In genomic region chr2:150698016-150698661, GRCh38 we compare ENCODE assay signal across 17 cellular contexts.
DNase-seq lines count a peak whose midpoint lies in the region; ATAC-seq and TF ChIP-seq lines count a peak whose summit lies in the region.
"Had no signal": no experiment of that assay in that cellular context is flagged by ENCODE, and none has a peak within 500 bp of the region (broad histone marks: within the 10 kb centered on the region; RNA-seq: fewer than 3 reads in every experiment).

No MANE protein-coding gene starts in this region.

- DNase-seq in ELR (ENCODE audit: low read depth) (peak; percentile 27), amniotic stem cell (lab: John Stamatoyannopoulos, UW) (peak; percentile 50), heart left ventricle (no peak), mucosa of descending colon (no peak), SK-N-DZ (ENCODE audit: low spot score) (no peak)
- DNase-seq in activated CD8-positive, alpha-beta T cell treated with anti-CD3 and anti-CD28 coated beads for 36 hours: no peak
- DNase-seq: activated CD4-positive, alpha-beta T cell treated with anti-CD3 and anti-CD28 coated beads, Interleukin-2, amount 10 ng/mL, durations not matched to agents 24 days and 14 days; brain microvascular endothelial cell; CD4-positive, alpha-beta memory T cell; midbrain; NCI-H1048; stimulated activated naive CD8-positive, alpha-beta T cell treated with anti-CD3 and anti-CD28 coated beads, Interleukin-15, Interleukin-2, amounts not matched to agents 100 U/mL and 50 U/mL, for 24 hours had no signal

- ATAC-seq in heart left ventricle (peak in 2 of 4 donors; percentile 49 to 71), GM21529 (IDR thresholded peaks at IDR 0.05; ENCODE audit: unreplicated experiment) (no peak), mucosa of descending colon (no peak)
- ATAC-seq in activated CD8-positive, alpha-beta T cell treated with anti-CD3 and anti-CD28 coated beads for 36 hours: no peak
- ATAC-seq: stimulated activated naive CD8-positive, alpha-beta T cell treated with anti-CD3 and anti-CD28 coated beads, Interleukin-15, Interleukin-2, amounts not matched to agents 100 U/mL and 50 U/mL, for 24 hours had no signal

- no peak overlapping the region for H3K27ac Mint-ChIP-seq in activated CD8-positive, alpha-beta T cell treated with anti-CD3 and anti-CD28 coated beads for 36 hours
- H3K27ac Mint-ChIP-seq: activated CD4-positive, alpha-beta T cell treated with anti-CD3 and anti-CD28 coated beads, Interleukin-2, amount 10 ng/mL, durations not matched to agents 24 days and 14 days; activated T-helper 2 cell treated with anti-CD3 and anti-CD28 coated beads, Interferon-gamma antibody, Interleukin-2, Interleukin-4, amounts not matched to agents 10 μg/mL and 5 μg/mL and 100 μg/mL, durations not matched to agents 14 hours and 24 hours and 36 hours; CD4-positive, alpha-beta memory T cell; progenitor cell of endocrine pancreas; T-helper 2 cell treated with Interferon-gamma antibody and Interleukin-4, amounts not matched to agents 5 μg/mL and 100 μg/mL, for 36 hours had no signal

- H3K36me3 Mint-ChIP-seq in activated CD8-positive, alpha-beta T cell treated with anti-CD3 and anti-CD28 coated beads for 36 hours (ENCODE audit: low read depth): no peaks in the 10 kb centered on the region
- H3K36me3 Mint-ChIP-seq: CD4-positive, alpha-beta memory T cell had no signal

- no peaks in the 10 kb centered on the region for H3K36me3 ChIP-seq in heart left ventricle
- no peaks in the 10 kb centered on the region for H3K36me3 ChIP-seq in skeletal muscle tissue (ENCODE audit: control insufficient read depth in 3 of 3, insufficient read depth in 3 of 3, low read length in 3 of 3)
- no peaks in the 10 kb centered on the region for H3K36me3 ChIP-seq in mucosa of descending colon (ENCODE audit: low read depth)
- H3K36me3 ChIP-seq: brain microvascular endothelial cell had no signal

- peaks cover 0 to 5% (median 0%) of the 10 kb centered on the region in 12 donors for H3K4me1 ChIP-seq in heart left ventricle
- H3K4me1 ChIP-seq in skeletal muscle tissue (ENCODE audit: control insufficient read depth in 3 of 3, insufficient read depth in 3 of 3, low read length in 3 of 3): no peaks in the 10 kb centered on the region
- no peaks in the 10 kb centered on the region for H3K4me1 ChIP-seq in mucosa of descending colon (ENCODE audit: low read depth)

- H3K27me3 ChIP-seq in heart left ventricle (no peaks in the 10 kb centered on the region), skeletal muscle tissue (ENCODE audit: control insufficient read depth in 3 of 3, insufficient read depth in 3 of 3, low read length in 3 of 3) (no peaks in the 10 kb centered on the region)
- H3K27me3 ChIP-seq: brain microvascular endothelial cell had no signal

- H3K4me3 Mint-ChIP-seq in activated CD8-positive, alpha-beta T cell treated with anti-CD3 and anti-CD28 coated beads for 36 hours: no peak overlapping the region
- H3K4me3 Mint-ChIP-seq: activated CD4-positive, alpha-beta T cell treated with anti-CD3 and anti-CD28 coated beads, Interleukin-2, amount 10 ng/mL, durations not matched to agents 24 days and 14 days; CD4-positive, alpha-beta memory T cell; T-helper 2 cell treated with Interferon-gamma antibody and Interleukin-4, amounts not matched to agents 5 μg/mL and 100 μg/mL, for 36 hours had no signal

- no peaks in the 10 kb centered on the region for H3K9me3 Mint-ChIP-seq in activated CD8-positive, alpha-beta T cell treated with anti-CD3 and anti-CD28 coated beads for 36 hours
- H3K9me3 Mint-ChIP-seq: activated CD4-positive, alpha-beta T cell treated with anti-CD3 and anti-CD28 coated beads, Interleukin-2, amount 10 ng/mL, durations not matched to agents 24 days and 14 days; activated T-helper 2 cell treated with anti-CD3 and anti-CD28 coated beads, Interferon-gamma antibody, Interleukin-2, Interleukin-4, amounts not matched to agents 10 μg/mL and 5 μg/mL and 100 μg/mL, durations not matched to agents 14 hours and 24 hours and 36 hours; T-helper 2 cell treated with Interferon-gamma antibody and Interleukin-4, amounts not matched to agents 5 μg/mL and 100 μg/mL, for 36 hours had no signal

- no peak overlapping the region for H3K4me3 ChIP-seq in heart left ventricle
- no peak overlapping the region for H3K4me3 ChIP-seq in skeletal muscle tissue (ENCODE audit: low read length in 3 of 3)
- no peak overlapping the region for H3K4me3 ChIP-seq in mucosa of descending colon

- H3K27ac ChIP-seq in heart left ventricle (peak overlapping the region in 8 of 12 donors; percentile 2 to 54 (median 28)), skeletal muscle tissue (ENCODE audit: low read depth, low read length) (peak overlapping the region; percentile 36)
- H3K27ac ChIP-seq: brain microvascular endothelial cell had no signal

- intact Hi-C loops in heart left ventricle (cut with DNase I) (loop anchor here in 1 of 10 donors (5.0 kb wide), 1 partner anchor 89 kb away; no protein-coding TSS in a partner anchor), mucosa of descending colon (cut with DNase I, micrococcal nuclease) (no loop called here)
- intact Hi-C loops in activated CD8-positive, alpha-beta T cell treated with anti-CD3 and anti-CD28 coated beads for 36 hours (cut with micrococcal nuclease): no loop called here

- POLR2A ChIA-PET in activated CD8-positive, alpha-beta T cell treated with anti-CD3 and anti-CD28 coated beads for 36 hours (lab: Charles Lee): no interaction called here

- no peaks in the 10 kb centered on the region for H3K27me3 Mint-ChIP-seq in activated CD8-positive, alpha-beta T cell treated with anti-CD3 and anti-CD28 coated beads for 36 hours
- H3K27me3 Mint-ChIP-seq: activated CD4-positive, alpha-beta T cell treated with anti-CD3 and anti-CD28 coated beads, Interleukin-2, amount 10 ng/mL, durations not matched to agents 24 days and 14 days; CD4-positive, alpha-beta memory T cell had no signal

- H3K9ac ChIP-seq in skeletal muscle tissue (ENCODE audit: low read depth in 1 of 3, low read length in 3 of 3): no peak overlapping the region

- H3K4me1 Mint-ChIP-seq in activated CD8-positive, alpha-beta T cell treated with anti-CD3 and anti-CD28 coated beads for 36 hours (ENCODE audit: low read depth): no peaks in the 10 kb centered on the region
- H3K4me1 Mint-ChIP-seq: activated CD4-positive, alpha-beta T cell treated with anti-CD3 and anti-CD28 coated beads, Interleukin-2, amount 10 ng/mL, durations not matched to agents 24 days and 14 days; CD4-positive, alpha-beta memory T cell had no signal

- no peak for TF ChIP-seq POLR2A in heart left ventricle (IDR thresholded peaks at IDR 0.05)

- H3K9me3 ChIP-seq in heart left ventricle (no peaks in the 10 kb centered on the region), skeletal muscle tissue (ENCODE audit: control insufficient read depth in 3 of 3, low read length in 3 of 3) (no peaks in the 10 kb centered on the region), mucosa of descending colon (no peaks in the 10 kb centered on the region)

- TF ChIP-seq CTCF in heart left ventricle (IDR thresholded peaks at IDR 0.05) (no peak), mucosa of descending colon (IDR thresholded peaks at IDR 0.05) (no peak)
- no peak for TF ChIP-seq CTCF in activated CD8-positive, alpha-beta T cell treated with anti-CD3 and anti-CD28 coated beads for 36 hours (IDR thresholded peaks at IDR 0.05)

- CTCF ChIA-PET in activated CD8-positive, alpha-beta T cell treated with anti-CD3 and anti-CD28 coated beads for 36 hours (lab: Charles Lee): no interaction called here

- WGBS in heart left ventricle, 4 donors: 72 to 80% (median 75%) methylated on average over 2 of the region's 2 CpGs

Comparison
In these comparisons a context has a peak if more than half of its experiments do, and no peak if none do; other contexts are left out.
1. DNase-seq: peak in ELR (single experiment) and amniotic stem cell (single experiment); none in heart left ventricle (0 of 5), mucosa of descending colon (0 of 3), activated CD8-positive, alpha-beta T cell treated with anti-CD3 and anti-CD28 coated beads for 36 hours (single experiment) and SK-N-DZ (single experiment).